In the genomic region with DNA sequence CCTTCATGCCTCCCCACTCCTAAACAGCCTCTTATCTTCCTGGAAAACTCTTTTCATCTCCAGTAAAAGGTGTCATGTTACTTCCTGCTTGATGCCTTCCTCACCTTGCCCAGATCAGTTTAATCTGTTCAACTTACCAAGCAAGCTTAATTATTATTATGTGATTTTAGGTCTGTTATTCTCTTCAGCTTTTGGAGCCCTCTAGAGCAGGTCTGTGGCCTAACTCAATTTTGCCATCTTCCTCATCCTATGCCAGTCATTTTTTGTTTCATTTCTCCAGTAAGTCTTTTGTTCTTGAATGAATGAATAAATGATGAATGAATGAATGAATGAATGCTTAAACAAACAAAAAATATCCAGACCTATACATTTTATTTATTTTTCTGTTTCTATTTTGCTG, we compare ENCODE assay signal across 1 cellular context.
TF ChIP-seq lines count a peak whose summit lies in the region.

No MANE protein-coding gene starts in this region.

TF ChIP-seq in HepG2, 621 proteins besides CTCF, POLR2A, EP300 and RAD21 (continued from another document):
- TF ChIP-seq FOXP1 (IDR thresholded peaks at IDR 0.05) (no peak), FOXP1 (CRISPR knock-in tag; IDR thresholded peaks at IDR 0.05) (no peak), ZNF891 (CRISPR knock-in tag; IDR thresholded peaks at IDR 0.05) (no peak), STAG1 (CRISPR knock-in tag; IDR thresholded peaks at IDR 0.05) (peak; percentile 42; the same call in 1 of the 2 replicates), RAD51 (IDR thresholded peaks at IDR 0.05; ENCODE audit: borderline replicate concordance) (no peak)
